In the genomic region with DNA sequence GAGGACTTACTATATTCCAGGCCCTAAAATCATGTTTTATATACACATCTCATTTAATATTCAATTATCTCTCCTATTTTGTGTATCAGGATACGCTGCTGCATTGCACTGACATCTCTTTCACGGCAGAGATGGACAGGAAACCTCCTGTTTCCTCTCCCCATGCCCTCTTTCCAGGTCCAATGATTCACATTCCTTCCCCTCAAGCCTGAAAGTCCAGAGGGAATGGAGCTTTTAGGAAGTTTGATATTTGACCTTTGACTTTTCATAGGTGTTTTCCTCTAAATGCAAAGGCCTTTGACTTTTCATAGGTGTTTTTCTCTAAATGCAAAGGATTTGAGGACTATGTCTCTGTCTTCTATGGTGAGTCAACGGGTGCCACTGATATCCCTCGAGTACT, we compare ENCODE assay signal across 24 cellular contexts.
"Had no signal": no experiment of that assay in that cellular context is flagged by ENCODE, and none has a peak within 500 bp of the region (broad histone marks: within the 10 kb centered on the region; RNA-seq: fewer than 3 reads in every experiment).

No MANE protein-coding gene starts in this region.

- H3K36me3 ChIP-seq: esophagus squamous epithelium, gastroesophageal sphincter had no signal

- H3K9me3 Mint-ChIP-seq: activated CD4-positive, alpha-beta memory T cell treated with anti-CD3 and anti-CD28 coated beads, Interleukin-2, amount 10 ng/mL, durations not matched to agents 7 days and 5 days; activated CD4-positive, alpha-beta T cell treated with anti-CD3 and anti-CD28 coated beads, Interleukin-2, amount 10 ng/mL, durations not matched to agents 7 days and 5 days; activated naive CD4-positive, alpha-beta T cell treated with anti-CD3 and anti-CD28 coated beads, Interleukin-2, amount 10 ng/mL, durations not matched to agents 7 days and 5 days; activated naive CD4-positive, alpha-beta T cell treated with anti-CD3 and anti-CD28 coated beads, Interleukin-2, amount 50 U/mL, for 72 hours; activated naive CD8-positive, alpha-beta T cell treated with anti-CD3 and anti-CD28 coated beads, Interleukin-2, amount 10 ng/mL, durations not matched to agents 7 days and 5 days; activated T-cell treated with anti-CD3 and anti-CD28 coated beads, Interleukin-2, amount 50 U/mL, for 24 hours; activated T-cell treated with anti-CD3 and anti-CD28 coated beads, Interleukin-2, amount 50 U/mL, for 72 hours had no signal

- H3K9me3 ChIP-seq: esophagus squamous epithelium, gastroesophageal sphincter had no signal

- H3K4me1 ChIP-seq: gastroesophageal sphincter had no signal

- H3K4me3 ChIP-seq: esophagus squamous epithelium, gastroesophageal sphincter had no signal

- ATAC-seq: activated naive CD4-positive, alpha-beta T cell treated with anti-CD3 and anti-CD28 coated beads, Interleukin-2, amount 50 U/mL, for 72 hours; activated T-cell treated with anti-CD3 and anti-CD28 coated beads, Interleukin-2, amount 50 U/mL, for 72 hours; gastroesophageal sphincter had no signal

- H3K27me3 ChIP-seq: esophagus squamous epithelium had no signal

- H3K27ac ChIP-seq: gastroesophageal sphincter had no signal

- H3K27me3 Mint-ChIP-seq: activated CD4-positive, alpha-beta T cell treated with anti-CD3 and anti-CD28 coated beads, Interleukin-2, amount 10 ng/mL, durations not matched to agents 7 days and 5 days; activated naive CD4-positive, alpha-beta T cell treated with anti-CD3 and anti-CD28 coated beads, Interleukin-2, amount 10 ng/mL, durations not matched to agents 7 days and 5 days had no signal

- H3K27ac Mint-ChIP-seq: activated CD4-positive, alpha-beta memory T cell treated with anti-CD3 and anti-CD28 coated beads, Interleukin-2, amount 10 ng/mL, durations not matched to agents 7 days and 5 days; activated CD4-positive, alpha-beta T cell treated with anti-CD3 and anti-CD28 coated beads, Interleukin-2, amount 10 ng/mL, durations not matched to agents 7 days and 5 days; activated naive CD4-positive, alpha-beta T cell treated with anti-CD3 and anti-CD28 coated beads, Interleukin-2, amount 10 ng/mL, durations not matched to agents 7 days and 5 days; activated naive CD4-positive, alpha-beta T cell treated with anti-CD3 and anti-CD28 coated beads, Interleukin-2, amount 50 U/mL, for 72 hours; activated naive CD8-positive, alpha-beta T cell treated with anti-CD3 and anti-CD28 coated beads, Interleukin-2, amount 10 ng/mL, durations not matched to agents 7 days and 5 days; activated T-cell treated with anti-CD3 and anti-CD28 coated beads, Interleukin-2, amount 50 U/mL, for 24 hours; activated T-cell treated with anti-CD3 and anti-CD28 coated beads, Interleukin-2, amount 50 U/mL, for 72 hours had no signal

- FAIRE-seq: astrocyte, colon had no signal

- H3K36me3 Mint-ChIP-seq: activated naive CD4-positive, alpha-beta T cell treated with anti-CD3 and anti-CD28 coated beads, Interleukin-2, amount 10 ng/mL, durations not matched to agents 7 days and 5 days; activated naive CD4-positive, alpha-beta T cell treated with anti-CD3 and anti-CD28 coated beads, Interleukin-2, amount 50 U/mL, for 72 hours; activated naive CD8-positive, alpha-beta T cell treated with anti-CD3 and anti-CD28 coated beads, Interleukin-2, amount 10 ng/mL, durations not matched to agents 7 days and 5 days had no signal

- H3K4me3 Mint-ChIP-seq: activated CD4-positive, alpha-beta memory T cell treated with anti-CD3 and anti-CD28 coated beads, Interleukin-2, amount 10 ng/mL, durations not matched to agents 7 days and 5 days; activated CD4-positive, alpha-beta T cell treated with anti-CD3 and anti-CD28 coated beads, Interleukin-2, amount 10 ng/mL, durations not matched to agents 7 days and 5 days; activated naive CD4-positive, alpha-beta T cell treated with anti-CD3 and anti-CD28 coated beads, Interleukin-2, amount 10 ng/mL, durations not matched to agents 7 days and 5 days; activated naive CD8-positive, alpha-beta T cell treated with anti-CD3 and anti-CD28 coated beads, Interleukin-2, amount 10 ng/mL, durations not matched to agents 7 days and 5 days; activated T-cell treated with anti-CD3 and anti-CD28 coated beads, Interleukin-2, amount 50 U/mL, for 24 hours; activated T-cell treated with anti-CD3 and anti-CD28 coated beads, Interleukin-2, amount 50 U/mL, for 72 hours had no signal

- DNase-seq: activated CD4-positive, alpha-beta memory T cell treated with anti-CD3 and anti-CD28 coated beads, Interleukin-2, amount 10 ng/mL, durations not matched to agents 7 days and 5 days; activated CD4-positive, alpha-beta T cell treated with anti-CD3 and anti-CD28 coated beads for 1 hour; activated CD4-positive, alpha-beta T cell treated with anti-CD3 and anti-CD28 coated beads for 4 hours; activated CD4-positive, alpha-beta T cell treated with anti-CD3 and anti-CD28 coated beads, Interleukin-2, amount 10 ng/mL, durations not matched to agents 7 days and 5 days; activated CD4-positive, alpha-beta T cell treated with anti-CD3 and anti-CD28 coated beads, Interleukin-2, amount 50 U/mL, for 4 hours; activated CD8-positive, alpha-beta memory T cell treated with anti-CD3 and anti-CD28 coated beads, Interleukin-2, amount 50 U/mL, for 48 hours; activated gamma-delta T cell; activated naive CD4-positive, alpha-beta T cell; activated naive CD4-positive, alpha-beta T cell treated with anti-CD3 and anti-CD28 coated beads, Interleukin-2, amount 10 ng/mL, durations not matched to agents 7 days and 5 days; activated naive CD8-positive, alpha-beta T cell treated with anti-CD3 and anti-CD28 coated beads, Interleukin-2, amount 10 ng/mL, durations not matched to agents 7 days and 5 days; activated T-cell treated with anti-CD3 and anti-CD28 coated beads for 4 hours; activated T-cell treated with anti-CD3 and anti-CD28 coated beads, Interleukin-2, amount 50 U/mL, for 24 hours; activated T-cell treated with anti-CD3 and anti-CD28 coated beads, Interleukin-2, amount 50 U/mL, for 72 hours; anterior cingulate cortex; cortex of kidney; dermis blood vessel endothelial cell; effector CD8-positive, alpha-beta T cell; esophagus squamous epithelium; foreskin melanocyte; T-helper 2 cell had no signal

- H3K4me1 Mint-ChIP-seq: activated CD4-positive, alpha-beta T cell treated with anti-CD3 and anti-CD28 coated beads, Interleukin-2, amount 10 ng/mL, durations not matched to agents 7 days and 5 days; activated naive CD4-positive, alpha-beta T cell treated with anti-CD3 and anti-CD28 coated beads, Interleukin-2, amount 10 ng/mL, durations not matched to agents 7 days and 5 days; activated naive CD8-positive, alpha-beta T cell treated with anti-CD3 and anti-CD28 coated beads, Interleukin-2, amount 10 ng/mL, durations not matched to agents 7 days and 5 days had no signal
